8 cellular contexts compared by ENCODE assay signal in genomic region chr2:128318245-128318644, GRCh38. TPM values are rescaled to one million over a fixed set of nuclear protein-coding genes. Genes with fewer than 3 reads are reported as not detected.
A peak's percentile ranks its signal among the peaks of the same experiment; 100 is the strongest.
DNase-seq lines count a peak whose midpoint lies in the region; ATAC-seq and TF ChIP-seq lines count a peak whose summit lies in the region.
"Not testable (repeated sequence)": the region's sequence is repeated elsewhere in the genome, so short reads cannot be mapped to it uniquely, and the experiment has no call there.

No MANE protein-coding gene starts in this region.

- peaks cover 29% of the 10 kb centered on the region for H3K4me1 Mint-ChIP-seq in memory B cell
- peaks cover 55% of the 10 kb centered on the region for H3K4me1 Mint-ChIP-seq in stimulated activated memory B cell treated with anti-CD40 and anti-IgM and Interleukin-4, amounts not matched to agents 10 μg/mL and 1 μg/mL and 100 μg/mL, for 72 hours

- in situ Hi-C loops in Panc1 (cut with HindIII; ENCODE audit: low pct_unique_long_range_greater_than_20kb, low sequenced_read_pairs) = not testable (repeated sequence)

- not testable (repeated sequence) for H3K36me3 ChIP-seq in Panc1 (ENCODE audit: control insufficient read depth, insufficient read depth, low read length)
- peaks cover 0 to 17% of the 10 kb centered on the region in 2 donors for H3K36me3 ChIP-seq in esophagus (ENCODE audit: control insufficient read depth in 2 of 2, insufficient read depth in 2 of 2, low read length in 1 of 2)

- CTCF ChIA-PET in Panc1 (lab: Charles Lee) = interaction anchor here (0.5 kb wide), 1 partner anchor 380 kb away, joined by 4 read pairs; no protein-coding TSS in a partner anchor

- H3K36me3 Mint-ChIP-seq in memory B cell = not testable (repeated sequence)
- peaks cover 13% of the 10 kb centered on the region for H3K36me3 Mint-ChIP-seq in stimulated activated memory B cell treated with anti-CD40 and anti-IgM and Interleukin-4, amounts not matched to agents 10 μg/mL and 1 μg/mL and 100 μg/mL, for 72 hours

- H3K27ac ChIP-seq in Panc1 (ENCODE audit: low read length) = not testable (repeated sequence)
- H3K27ac ChIP-seq in esophagus (ENCODE audit: low read depth in 2 of 2, low read length in 1 of 2) = peak overlapping the region in 1 of 2 donors; percentile 35

- not testable (repeated sequence) for H3K27me3 ChIP-seq in Panc1 (ENCODE audit: control insufficient read depth, insufficient read depth, low read length); esophagus (ENCODE audit: control insufficient read depth in 1 of 2, insufficient read depth in 2 of 2, low read length in 2 of 2)

- H3K4me3 Mint-ChIP-seq in memory B cell = peak overlapping the region; percentile 67
- H3K4me3 Mint-ChIP-seq in stimulated activated memory B cell treated with anti-CD40 and anti-IgM and Interleukin-4, amounts not matched to agents 10 μg/mL and 1 μg/mL and 100 μg/mL, for 72 hours = peak overlapping the region; percentile 72

- not testable (repeated sequence) for TF ChIP-seq CTCF in Panc1 (IDR thresholded peaks at IDR 0.05)

- peak; percentile 7 for ATAC-seq in GM21717 (IDR thresholded peaks at IDR 0.05; ENCODE audit: unreplicated experiment)
- ATAC-seq in HG03354 (IDR thresholded peaks at IDR 0.05; ENCODE audit: poor library complexity, severe bottlenecking, unreplicated experiment) = peak; percentile 24
- ATAC-seq in Panc1 = peak; percentile 18
- peak; percentile 11 for ATAC-seq in memory B cell (ENCODE audit: low read depth)
- peak; percentile 12 for ATAC-seq in stimulated activated memory B cell treated with anti-CD40 and anti-IgM and Interleukin-4, amounts not matched to agents 10 μg/mL and 1 μg/mL and 100 μg/mL, for 72 hours

- H3K9me3 ChIP-seq in Panc1 (ENCODE audit: control insufficient read depth, insufficient read depth, low read depth, low read length); esophagus (ENCODE audit: control insufficient read depth in 2 of 2, insufficient read depth in 1 of 2, low read depth in 1 of 2, low read length in 1 of 2): not testable (repeated sequence)

- not testable (repeated sequence) for BruUV-seq in Panc1 (replicated peaks; lab: Mats Ljungman, UMichigan)

- H3K27me3 Mint-ChIP-seq in memory B cell; stimulated activated memory B cell treated with anti-CD40 and anti-IgM and Interleukin-4, amounts not matched to agents 10 μg/mL and 1 μg/mL and 100 μg/mL, for 72 hours: not testable (repeated sequence)

- intact Hi-C loops in Panc1 (cut with micrococcal nuclease; ENCODE audit: unreplicated experiment) = loop anchor here (5.0 kb wide), 1 partner anchor 86 kb away; no protein-coding TSS in a partner anchor

- 0 to 1% methylated on average over 18 to 44 of the region's 55 CpGs for WGBS in esophagus, 2 donors

- POLR2A ChIA-PET in Panc1 (lab: Charles Lee) = not testable (repeated sequence)

- not testable (repeated sequence) for H3K9me3 Mint-ChIP-seq in memory B cell; stimulated activated memory B cell treated with anti-CD40 and anti-IgM and Interleukin-4, amounts not matched to agents 10 μg/mL and 1 μg/mL and 100 μg/mL, for 72 hours

- peak overlapping the region; percentile 37 to 54 for H3K4me3 ChIP-seq in Panc1 (ENCODE audit: low read depth in 2 of 2, low read length in 2 of 2)
- peak overlapping the region; percentile 55 to 64 for H3K4me3 ChIP-seq in esophagus (ENCODE audit: low read depth in 1 of 2, low read length in 2 of 2)

- H3K4me1 ChIP-seq in Panc1 (ENCODE audit: control insufficient read depth, insufficient read depth, low read length) (peaks cover 12% of the 10 kb centered on the region), esophagus (ENCODE audit: control insufficient read depth in 2 of 2, insufficient read depth in 2 of 2, low read length in 1 of 2) (peaks cover 21 to 44% of the 10 kb centered on the region in 2 donors)

- H3K27ac Mint-ChIP-seq in memory B cell; stimulated activated memory B cell treated with anti-CD40 and anti-IgM and Interleukin-4, amounts not matched to agents 10 μg/mL and 1 μg/mL and 100 μg/mL, for 72 hours: not testable (repeated sequence)

- DNase-seq in D341Med (ENCODE audit: low spot score) = peak; percentile 33
- not testable (repeated sequence) for DNase-seq in Panc1 (ENCODE audit: low read depth, low spot score)
- DNase-seq in activated gamma-delta T cell (lab: John Stamatoyannopoulos, UW) = peak; percentile 17
- DNase-seq in memory B cell (ENCODE audit: low spot score in 2 of 2) = peak in 1 of 2 donors; percentile 43

RNA-seq across cellular contexts. Expression of gene HS6ST1, which starts 0.4 kb away (rescaled TPM):
- total RNA-seq in Panc1 (2021; ENCODE audit: unreplicated experiment) = 22.0 TPM
- 22.0 TPM for polyA plus RNA-seq in Panc1 (2012; ENCODE audit: insufficient read length)
- polyA plus RNA-seq in esophagus = 10 to 100 TPM; 23.1 to 29.9 TPM
